28 cellular contexts compared by ENCODE assay signal in genomic region chr16:88796278-88796677, GRCh38.
"Had no signal": no experiment of that assay in that cellular context is flagged by ENCODE, and none has a peak within 500 bp of the region (broad histone marks: within the 10 kb centered on the region; RNA-seq: fewer than 3 reads in every experiment).

No MANE protein-coding gene starts in this region.

- H3K4me1 Mint-ChIP-seq: nephron had no signal

- DNase-seq: activated CD4-positive, alpha-beta T cell treated with anti-CD3 and anti-CD28 coated beads for 48 hours; activated effector memory CD4-positive, alpha-beta T cell treated with anti-CD3 and anti-CD28 coated beads, Interleukin-2, amount 50 U/mL, for 16 hours; activated naive CD4-positive, alpha-beta T cell treated with anti-CD3 and anti-CD28 coated beads for 36 hours; amniotic stem cell; brain microvascular endothelial cell; caudate nucleus; cortex of kidney; effector memory CD8-positive, alpha-beta T cell; left cardiac atrium; mammary epithelial cell; ovary; retina; sigmoid colon; small intestine; stimulated activated CD4-positive, alpha-beta T cell treated with anti-CD3 and anti-CD28 coated beads, Interleukin-4, amount 100 ng/mL, for 24 hours; T-helper 9 cell; upper lobe of left lung had no signal

- H3K36me3 ChIP-seq: brain microvascular endothelial cell, gastroesophageal sphincter, neutrophil, ovary, prostate gland, sigmoid colon, thoracic aorta, upper lobe of left lung, vagina had no signal

- H3K79me2 ChIP-seq: hepatocyte had no signal

- H3K9me3 Mint-ChIP-seq: activated naive CD4-positive, alpha-beta T cell treated with anti-CD3 and anti-CD28 coated beads for 36 hours; activated T-helper 1 cell treated with anti-CD3 and anti-CD28 coated beads, Interleukin-12 subunit alpha, Interleukin-12 subunit beta, Interleukin-2, Interleukin-4 antibody, amounts not matched to agents 30 ng/mL and 10 ng/mL and 1 ng/mL, durations not matched to agents 14 hours and 24 hours and 36 hours; effector memory CD8-positive, alpha-beta T cell; nephron; stimulated activated effector memory CD8-positive, alpha-beta T cell treated with anti-CD3 and anti-CD28 coated beads, Interleukin-12 subunit alpha, Interleukin-12 subunit beta, amount 100 ng/mL, for 72 hours; stimulated activated naive CD8-positive, alpha-beta T cell treated with anti-CD3 and anti-CD28 coated beads, Interleukin-15, Interleukin-2, amounts not matched to agents 100 ng/mL and 50 ng/mL, for 24 hours had no signal

- H3K4me2 ChIP-seq: hepatocyte had no signal

- ATAC-seq: effector memory CD8-positive, alpha-beta T cell; gastroesophageal sphincter; left cardiac atrium; stimulated activated effector memory CD8-positive, alpha-beta T cell treated with anti-CD3 and anti-CD28 coated beads, Interleukin-12 subunit alpha, Interleukin-12 subunit beta, amount 100 ng/mL, for 72 hours had no signal

- H2AFZ ChIP-seq: hepatocyte had no signal

- H3K27me3 Mint-ChIP-seq: effector memory CD8-positive, alpha-beta T cell; stimulated activated naive CD8-positive, alpha-beta T cell treated with anti-CD3 and anti-CD28 coated beads, Interleukin-15, Interleukin-2, amounts not matched to agents 100 ng/mL and 50 ng/mL, for 24 hours had no signal

- H3K36me3 Mint-ChIP-seq: stimulated activated effector memory CD8-positive, alpha-beta T cell treated with anti-CD3 and anti-CD28 coated beads, Interleukin-12 subunit alpha, Interleukin-12 subunit beta, amount 100 ng/mL, for 72 hours had no signal

- H3K4me3 Mint-ChIP-seq: activated naive CD4-positive, alpha-beta T cell treated with anti-CD3 and anti-CD28 coated beads for 36 hours; activated T-helper 1 cell treated with anti-CD3 and anti-CD28 coated beads, Interleukin-12 subunit alpha, Interleukin-12 subunit beta, Interleukin-2, Interleukin-4 antibody, amounts not matched to agents 30 ng/mL and 10 ng/mL and 1 ng/mL, durations not matched to agents 14 hours and 24 hours and 36 hours; effector memory CD8-positive, alpha-beta T cell; nephron; stimulated activated effector memory CD8-positive, alpha-beta T cell treated with anti-CD3 and anti-CD28 coated beads, Interleukin-12 subunit alpha, Interleukin-12 subunit beta, amount 100 ng/mL, for 72 hours; stimulated activated naive CD8-positive, alpha-beta T cell treated with anti-CD3 and anti-CD28 coated beads, Interleukin-15, Interleukin-2, amounts not matched to agents 100 ng/mL and 50 ng/mL, for 24 hours had no signal

- H3K27ac ChIP-seq: brain microvascular endothelial cell, gastroesophageal sphincter, hepatocyte, ovary, prostate gland, sigmoid colon, thoracic aorta, upper lobe of left lung, vagina, VCaP had no signal

- H3K4me1 ChIP-seq: gastroesophageal sphincter, prostate gland, sigmoid colon, vagina had no signal

- H3K27ac Mint-ChIP-seq: activated naive CD4-positive, alpha-beta T cell treated with anti-CD3 and anti-CD28 coated beads for 36 hours; activated T-helper 1 cell treated with anti-CD3 and anti-CD28 coated beads, Interleukin-12 subunit alpha, Interleukin-12 subunit beta, Interleukin-2, Interleukin-4 antibody, amounts not matched to agents 30 ng/mL and 10 ng/mL and 1 ng/mL, durations not matched to agents 14 hours and 24 hours and 36 hours; nephron; stimulated activated naive CD8-positive, alpha-beta T cell treated with anti-CD3 and anti-CD28 coated beads, Interleukin-15, Interleukin-2, amounts not matched to agents 100 ng/mL and 50 ng/mL, for 24 hours had no signal

- H3K4me3 ChIP-seq: gastroesophageal sphincter, hepatocyte, ovary, prostate gland, sigmoid colon, thoracic aorta, upper lobe of left lung, vagina had no signal

- H3K9me3 ChIP-seq: gastroesophageal sphincter, neutrophil, ovary, prostate gland, sigmoid colon, thoracic aorta, upper lobe of left lung, vagina had no signal

- H3K27me3 ChIP-seq: brain microvascular endothelial cell, hepatocyte, neutrophil, ovary, upper lobe of left lung, vagina had no signal
